22 cellular contexts compared by ENCODE assay signal in genomic region chr3:13626396-13626795, GRCh38.
"Had no signal": no experiment of that assay in that cellular context is flagged by ENCODE, and none has a peak within 500 bp of the region (broad histone marks: within the 10 kb centered on the region; RNA-seq: fewer than 3 reads in every experiment).

No MANE protein-coding gene starts in this region.

- H3K4me3 ChIP-seq: Peyer's patch had no signal

- ATAC-seq: activated T-helper 17 cell treated with anti-CD3 and anti-CD28 coated beads, Interleukin-2, amount 50 U/mL, for 72 hours; T-helper 17 cell had no signal

- H3K36me3 ChIP-seq: Peyer's patch had no signal

- DNase-seq: activated CD4-positive, alpha-beta memory T cell treated with anti-CD3 and anti-CD28 coated beads, Interleukin-2, amount 10 ng/mL, durations not matched to agents 7 days and 5 days; activated CD4-positive, alpha-beta T cell treated with anti-CD3 and anti-CD28 coated beads, Interleukin-2, amount 10 ng/mL, durations not matched to agents 7 days and 5 days; activated CD4-positive, CD25-positive, alpha-beta regulatory T cell; activated gamma-delta T cell; activated naive CD4-positive, alpha-beta T cell treated with anti-CD3 and anti-CD28 coated beads for 36 hours; activated T-cell treated with anti-CD3 and anti-CD28 coated beads for 4 hours; activated T-cell treated with anti-CD3 and anti-CD28 coated beads, Interleukin-2, amount 50 U/mL, for 48 hours; amygdala; cerebellar nuclear complex; KG1; NCI-H1092; NCI-H1436; NCI-H1694 treated with DMSO at 0.1 percent for 48 hours; NCI-H2029 treated with DMSO at 0.1 percent for 48 hours; NCI-H446; NCI-H524; Peyer's patch; SHP77 treated with DMSO at 0.1 percent for 48 hours; T-helper 17 cell; T-helper 9 cell had no signal

- H3K27me3 ChIP-seq: Peyer's patch had no signal

- H3K27ac ChIP-seq: Peyer's patch had no signal

- FAIRE-seq: TTC549 had no signal

- H3K4me1 ChIP-seq: Peyer's patch had no signal

- H3K9me3 ChIP-seq: Peyer's patch had no signal
